ENCODE assay signal across 27 cellular contexts in the genomic region with DNA sequence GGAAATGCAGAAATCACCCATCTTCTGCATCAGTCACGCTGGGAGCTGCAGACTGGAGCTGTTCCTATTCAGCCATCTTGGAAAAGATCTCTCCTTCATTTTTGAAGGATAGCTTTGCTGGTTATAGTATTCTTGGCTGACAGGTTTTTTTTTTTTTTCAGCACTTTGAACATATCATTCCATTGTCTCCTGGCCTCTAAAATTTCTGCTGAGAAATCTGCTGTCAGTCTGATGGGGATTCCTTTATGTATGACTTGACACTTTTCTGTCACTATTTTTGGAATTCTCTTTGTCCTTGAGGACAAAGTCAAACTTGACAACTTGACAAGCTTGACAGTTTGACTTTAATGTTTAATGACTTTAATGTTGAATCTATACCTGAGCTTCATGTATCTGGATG. TPM values are rescaled to one million over a fixed set of nuclear protein-coding genes. Genes with fewer than 3 reads are reported as not detected.
"Had no signal": no experiment of that assay in that cellular context is flagged by ENCODE, and none has a peak within 500 bp of the region (broad histone marks: within the 10 kb centered on the region; RNA-seq: fewer than 3 reads in every experiment).

No MANE protein-coding gene starts in this region.

- FAIRE-seq: frontal cortex had no signal

- ATAC-seq: heart left ventricle; left colon; mucosa of descending colon; naive thymus-derived CD8-positive, alpha-beta T cell; psoas muscle; sciatic nerve; stimulated activated memory B cell treated with anti-CD40 and anti-IgM and Interleukin-4, amounts not matched to agents 10 μg/mL and 1 μg/mL and 100 μg/mL, for 72 hours; upper lobe of right lung had no signal

- H3K4me1 ChIP-seq: heart left ventricle, psoas muscle, spleen, testis, tibial nerve, upper lobe of right lung, vagina had no signal

- H3K9me3 ChIP-seq: neutrophil, testis had no signal

- H3K4me1 Mint-ChIP-seq: naive thymus-derived CD8-positive, alpha-beta T cell; stimulated activated memory B cell treated with anti-CD40 and anti-IgM and Interleukin-4, amounts not matched to agents 10 μg/mL and 1 μg/mL and 100 μg/mL, for 72 hours had no signal

- H3K27me3 ChIP-seq: heart left ventricle, neutrophil, spleen, testis, tibial nerve, upper lobe of right lung, vagina had no signal

- H3K4me3 Mint-ChIP-seq: naive thymus-derived CD8-positive, alpha-beta T cell; stimulated activated memory B cell treated with anti-CD40 and anti-IgM and Interleukin-4, amounts not matched to agents 10 μg/mL and 1 μg/mL and 100 μg/mL, for 72 hours; stimulated activated naive CD8-positive, alpha-beta T cell treated with anti-CD3 and anti-CD28 coated beads, Interleukin-15, Interleukin-2, amounts not matched to agents 100 ng/mL and 50 ng/mL, for 24 hours had no signal

- H3K27ac ChIP-seq: heart left ventricle, neutrophil, psoas muscle, spleen, testis, tibial nerve, upper lobe of right lung, vagina had no signal

- H3K27ac Mint-ChIP-seq: naive thymus-derived CD8-positive, alpha-beta T cell; stimulated activated memory B cell treated with anti-CD40 and anti-IgM and Interleukin-4, amounts not matched to agents 10 μg/mL and 1 μg/mL and 100 μg/mL, for 72 hours; stimulated activated naive CD8-positive, alpha-beta T cell treated with anti-CD3 and anti-CD28 coated beads, Interleukin-15, Interleukin-2, amounts not matched to agents 100 ng/mL and 50 ng/mL, for 24 hours had no signal

- DNase-seq: effector CD4-positive, alpha-beta T cell; heart left ventricle; hippocampal formation; left colon; mammary epithelial cell; naive thymus-derived CD8-positive, alpha-beta T cell; psoas muscle; retina; spleen; stimulated activated CD4-positive, alpha-beta T cell treated with anti-CD3 and anti-CD28 coated beads, Interleukin-15, amount 100 ng/mL, for 24 hours; stimulated activated CD4-positive, alpha-beta T cell treated with anti-CD3 and anti-CD28 coated beads, Interleukin-1b, Interleukin-23, amount 100 ng/mL, for 48 hours; stimulated activated CD4-positive, alpha-beta T cell treated with anti-CD3 and anti-CD28 coated beads, Interleukin-4, amount 100 ng/mL, for 24 hours; testis had no signal

- H3K36me3 ChIP-seq: heart left ventricle, neutrophil, spleen, tibial nerve, upper lobe of right lung, vagina had no signal

- H3K4me3 ChIP-seq: heart left ventricle, mucosa of descending colon, psoas muscle, spleen, testis, tibial nerve, upper lobe of right lung, vagina had no signal

RNA-seq across cellular contexts. Expression of a gene that starts 16.8 kb away (rescaled TPM):
- total RNA-seq: dermis microvascular lymphatic vessel endothelial cell; glomerular endothelial cell; kidney epithelial cell; mammary epithelial cell; naive thymus-derived CD8-positive, alpha-beta T cell; osteoblast had no signal
- polyA plus RNA-seq: mammary epithelial cell, neural cell had no signal
